ENCODE assay signal across 9 cellular contexts in genomic region chr7:16753932-16754571, GRCh38. TPM values are rescaled to one million over a fixed set of nuclear protein-coding genes. Genes with fewer than 3 reads are reported as not detected.
DNase-seq lines count a peak whose midpoint lies in the region; ATAC-seq and TF ChIP-seq lines count a peak whose summit lies in the region.
"Had no signal": no experiment of that assay in that cellular context is flagged by ENCODE, and none has a peak within 500 bp of the region (broad histone marks: within the 10 kb centered on the region; RNA-seq: fewer than 3 reads in every experiment).

No MANE protein-coding gene starts in this region.

- H3K79me2 ChIP-seq in neural progenitor cell (ENCODE audit: low read depth) = peaks cover 34% of the 10 kb centered on the region

- H3K27me3 Mint-ChIP-seq in neural progenitor cell (ENCODE audit: insufficient read depth, low read depth) = peaks cover 5% of the 10 kb centered on the region

- H3K4me1 Mint-ChIP-seq in neural progenitor cell = peaks cover 30% of the 10 kb centered on the region

- H2AFZ ChIP-seq in neural progenitor cell (replicated peaks) = peak overlapping the region; percentile 98

- H3K36me3 Mint-ChIP-seq in neural progenitor cell = peaks cover 5% of the 10 kb centered on the region

- peak overlapping the region; percentile 84 to 89 for H3K4me3 ChIP-seq in foreskin fibroblast (ENCODE audit: low read depth in 1 of 2, low read length in 2 of 2)
- H3K4me3 ChIP-seq in neural progenitor cell = peak overlapping the region; percentile 85

- ATAC-seq in GM21360 (IDR thresholded peaks at IDR 0.05; ENCODE audit: unreplicated experiment) (peak; percentile 17), GM18858 (IDR thresholded peaks at IDR 0.05; ENCODE audit: unreplicated experiment) (no peak)

- H3K9me3 Mint-ChIP-seq in neural progenitor cell = no peaks in the 10 kb centered on the region

- H3K9ac ChIP-seq in neural progenitor cell = peak overlapping the region; percentile 29

- peaks cover 6% of the 10 kb centered on the region for H3K4me1 ChIP-seq in neural progenitor cell

- H3K27me3 ChIP-seq in neural progenitor cell = peaks cover 15% of the 10 kb centered on the region

- no peaks in the 10 kb centered on the region for H3K36me3 ChIP-seq in neural progenitor cell

- TF ChIP-seq CTCF in foreskin fibroblast (IDR thresholded peaks at IDR 0.05; ENCODE audit: low read depth, low read length) (no peak), neural progenitor cell (IDR thresholded peaks at IDR 0.05) (no peak)

- peak overlapping the region; percentile 70 for H3K27ac Mint-ChIP-seq in neural progenitor cell

- no peak overlapping the region for H3K27ac ChIP-seq in neural progenitor cell

- DNase-seq in COR-L47 (lab: John Stamatoyannopoulos, UW) = peak; percentile 57
- DNase-seq in NCI-H1092 treated with DMSO at 0.1 percent for 48 hours (lab: John Stamatoyannopoulos, UW) = peak; percentile 72
- peak; percentile 14 for DNase-seq in activated CD8-positive, alpha-beta memory T cell treated with anti-CD3 and anti-CD28 coated beads, Interleukin-2, amount 50 U/mL, for 4 hours
- DNase-seq in foreskin fibroblast = peak in 1 of 2 donors; percentile 48
- DNase-seq in neural progenitor cell (ENCODE audit: low spot score) = peak; percentile 89
- no peak for DNase-seq in pons (ENCODE audit: low spot score)

- peak overlapping the region; percentile 97 for H3K4me3 Mint-ChIP-seq in neural progenitor cell

- H4K20me1 ChIP-seq in neural progenitor cell (ENCODE audit: low read depth) = no peaks in the 10 kb centered on the region

- no peaks in the 10 kb centered on the region for H3K9me3 ChIP-seq in neural progenitor cell (ENCODE audit: low read depth)

- H3F3A ChIP-seq in neural progenitor cell (ENCODE audit: low read depth) = peaks cover 9% of the 10 kb centered on the region

- H3K4me2 ChIP-seq in neural progenitor cell = peak overlapping the region; percentile 79

RNA-seq across cellular contexts. Expression of gene TSPAN13, which starts 0.5 kb away (rescaled TPM):
- 25.6 and 41.2 TPM in 2 replicates for total RNA-seq in neural progenitor cell (ENCODE audit: low replicate concordance)

RNA-seq across cellular contexts. Expression of gene AGR2, which starts 50.7 kb away (rescaled TPM):
- total RNA-seq in neural progenitor cell (ENCODE audit: low replicate concordance) = not detected in 2 replicates
- total RNA-seq: T-helper 2 cell treated with Interferon-gamma antibody and Interleukin-4, amounts not matched to agents 100 ng/mL and 5 ng/mL, for 36 hours had no signal
